Comparison of ENCODE assay signal across 28 cellular contexts in genomic region chr20:63447345-63447744, GRCh38. TPM values are rescaled to one million over a fixed set of nuclear protein-coding genes. Genes with fewer than 3 reads are reported as not detected.
DNase-seq lines count a peak whose midpoint lies in the region; ATAC-seq and TF ChIP-seq lines count a peak whose summit lies in the region.
"Had no signal": no experiment of that assay in that cellular context is flagged by ENCODE, and none has a peak within 500 bp of the region (broad histone marks: within the 10 kb centered on the region; RNA-seq: fewer than 3 reads in every experiment).

No MANE protein-coding gene starts in this region.

- ATAC-seq in GM18511 (IDR thresholded peaks at IDR 0.05; ENCODE audit: unreplicated experiment): no peak
- no peak for ATAC-seq in naive thymus-derived CD8-positive, alpha-beta T cell
- ATAC-seq: K562, Right ventricle myocardium inferior, SK-N-SH treated with all-trans-retinoic acid at 6 μM for 48 hours had no signal

- H3K36me3 ChIP-seq in NT2/D1 (ENCODE audit: insufficient read depth, insufficient read length, low read length) (peaks cover 3% of the 10 kb centered on the region), neural progenitor cell (no peaks in the 10 kb centered on the region)
- H3K36me3 ChIP-seq: SJCRH30 had no signal

- peaks cover 57% of the 10 kb centered on the region for H4K20me1 ChIP-seq in neural progenitor cell (ENCODE audit: low read depth)

- H3K4me3 Mint-ChIP-seq in endothelial cell (ENCODE audit: unreplicated experiment) (peak overlapping the region; percentile 4), neural progenitor cell (peak overlapping the region; percentile 64)
- H3K4me3 Mint-ChIP-seq in naive thymus-derived CD8-positive, alpha-beta T cell: no peak overlapping the region

- H3K9ac ChIP-seq in NT2/D1 (ENCODE audit: insufficient read length, low read depth) (peak overlapping the region; percentile 24), neural progenitor cell (no peak overlapping the region)
- H3K9ac ChIP-seq: GM23248 had no signal

- intact Hi-C loops in posterior cingulate gyrus (cut with DNase I): no loop called here

- H3K36me3 Mint-ChIP-seq in endothelial cell (ENCODE audit: low read depth, unreplicated experiment): peaks cover 7% of the 10 kb centered on the region
- peaks cover 15% of the 10 kb centered on the region for H3K36me3 Mint-ChIP-seq in neural progenitor cell
- no peaks in the 10 kb centered on the region for H3K36me3 Mint-ChIP-seq in naive thymus-derived CD8-positive, alpha-beta T cell

- DNase-seq in GM12865 (ENCODE audit: low read depth) (no peak), NT2/D1 (ENCODE audit: low read depth, low spot score) (no peak), endothelial cell (ENCODE audit: low spot score) (no peak), neural progenitor cell (ENCODE audit: low spot score) (no peak), NCI-H510A treated with DMSO at 0.1 percent for 48 hours (lab: John Stamatoyannopoulos, UW) (no peak), posterior cingulate gyrus (no peak)
- no peak for DNase-seq in naive thymus-derived CD8-positive, alpha-beta T cell
- DNase-seq: AML-193; Calu3; DMS79 treated with DMSO at 0.1 percent for 48 hours; GM23248; HCEC 1CT; Kasumi-1; NCI-H1092 treated with DMSO at 0.1 percent for 48 hours; NCI-H1436 treated with DMSO at 0.1 percent for 48 hours; NCI-H187 treated with DMSO at 0.1 percent for 48 hours; NCI-H524 treated with DMSO at 0.1 percent for 48 hours; NCI-H774; NK-92 treated with Interleukin-12 subunit alpha and Interleukin-12 subunit beta, amount 100 ng/mL, for 24 hours; PC-9; SJCRH30 had no signal

- no peaks in the 10 kb centered on the region for H3K9me3 Mint-ChIP-seq in endothelial cell (ENCODE audit: unreplicated experiment)
- peaks cover 11% of the 10 kb centered on the region for H3K9me3 Mint-ChIP-seq in neural progenitor cell
- peaks cover 0 to 13% (median 0%) of the 10 kb centered on the region in 9 donors for H3K9me3 Mint-ChIP-seq in naive thymus-derived CD8-positive, alpha-beta T cell

- peaks cover 34% of the 10 kb centered on the region for H3K79me2 ChIP-seq in neural progenitor cell (ENCODE audit: low read depth)

- H3K27me3 Mint-ChIP-seq in endothelial cell (ENCODE audit: unreplicated experiment): no peaks in the 10 kb centered on the region
- peaks cover 10% of the 10 kb centered on the region for H3K27me3 Mint-ChIP-seq in neural progenitor cell (ENCODE audit: insufficient read depth, low read depth)
- peaks cover 3 to 22% (median 6%) of the 10 kb centered on the region in 5 donors for H3K27me3 Mint-ChIP-seq in naive thymus-derived CD8-positive, alpha-beta T cell

- peaks cover 23% of the 10 kb centered on the region for H3K4me1 ChIP-seq in NT2/D1 (ENCODE audit: insufficient read depth, insufficient read length)
- H3K4me1 ChIP-seq in neural progenitor cell: no peaks in the 10 kb centered on the region
- H3K4me1 ChIP-seq: SJCRH30 had no signal

- H3K4me1 Mint-ChIP-seq in endothelial cell (ENCODE audit: unreplicated experiment): no peaks in the 10 kb centered on the region
- H3K4me1 Mint-ChIP-seq in neural progenitor cell: peaks cover 36% of the 10 kb centered on the region
- peaks cover 0 to 6% (median 3%) of the 10 kb centered on the region in 4 donors for H3K4me1 Mint-ChIP-seq in naive thymus-derived CD8-positive, alpha-beta T cell

- no peaks in the 10 kb centered on the region for H3F3A ChIP-seq in neural progenitor cell (ENCODE audit: low read depth)

- H3K4me3 ChIP-seq in GM12865 (ENCODE audit: low read depth, low read length) (peak overlapping the region; percentile 13; the same call in 1 of the 2 replicates), NT2/D1 (ENCODE audit: insufficient read length, low read depth) (no peak overlapping the region), neural progenitor cell (no peak overlapping the region)
- H3K4me3 ChIP-seq: GM23248, K562, PC-9, SJCRH30 had no signal

- H3K27me3 ChIP-seq in NT2/D1 (ENCODE audit: insufficient read depth, insufficient read length): no peaks in the 10 kb centered on the region
- H3K27me3 ChIP-seq in neural progenitor cell: no peaks in the 10 kb centered on the region

- H2AFZ ChIP-seq in neural progenitor cell (replicated peaks): no peak overlapping the region
- H2AFZ ChIP-seq: GM23248, PC-9 had no signal

- no peak overlapping the region for H3K27ac ChIP-seq in neural progenitor cell
- H3K27ac ChIP-seq: C4-2B, GM23248, PC-9, SJCRH30 had no signal

- H3K27ac Mint-ChIP-seq in endothelial cell (ENCODE audit: unreplicated experiment): no peak overlapping the region
- peak overlapping the region; percentile 10 for H3K27ac Mint-ChIP-seq in neural progenitor cell
- peak overlapping the region in 2 of 10 donors; percentile 38 to 66 for H3K27ac Mint-ChIP-seq in naive thymus-derived CD8-positive, alpha-beta T cell

- no peaks in the 10 kb centered on the region; the same call in 1 of the 2 replicates for H3K9me3 ChIP-seq in NT2/D1 (ENCODE audit: insufficient read depth, low read length)
- H3K9me3 ChIP-seq in neural progenitor cell (ENCODE audit: low read depth): no peaks in the 10 kb centered on the region
- H3K9me3 ChIP-seq: SJCRH30 had no signal

- H3K4me2 ChIP-seq in neural progenitor cell: no peak overlapping the region
- H3K4me2 ChIP-seq: PC-9 had no signal

- TF ChIP-seq CTCF in GM12865 (IDR thresholded peaks at IDR 0.05; ENCODE audit: insufficient read depth, low read depth, low read length, missing control alignments) (no peak), endothelial cell (IDR thresholded peaks at IDR 0.05; ENCODE audit: unreplicated experiment) (no peak), neural progenitor cell (IDR thresholded peaks at IDR 0.05) (no peak)

- POLR2A ChIA-PET in naive thymus-derived CD8-positive, alpha-beta T cell (lab: Charles Lee): no interaction called here

RNA-seq across cellular contexts. Expression of gene KCNQ2, which starts 25.1 kb away (rescaled TPM):
- 3.2 TPM for total RNA-seq in endothelial cell (ENCODE audit: unreplicated experiment)
- 39.5 and 106 TPM in 2 replicates for total RNA-seq in neural progenitor cell (ENCODE audit: low replicate concordance)
- under 1 TPM; 0.30 to 0.49 TPM for total RNA-seq in naive thymus-derived CD8-positive, alpha-beta T cell
- polyA plus RNA-seq in naive thymus-derived CD8-positive, alpha-beta T cell: not detected
- total RNA-seq: GM23248, M059J, PC-9, SJCRH30 had no signal
- polyA plus RNA-seq: AG04450 had no signal

RNA-seq across cellular contexts. Expression of gene EEF1A2, which starts 51.5 kb away (rescaled TPM):
- total RNA-seq in endothelial cell (ENCODE audit: unreplicated experiment) (0.31 TPM), neural progenitor cell (ENCODE audit: low replicate concordance) (0.54 and 1.5 TPM in 2 replicates)
- total RNA-seq in naive thymus-derived CD8-positive, alpha-beta T cell: under 1 TPM; 0.16 to 0.18 TPM
- not detected for polyA plus RNA-seq in naive thymus-derived CD8-positive, alpha-beta T cell
- polyA plus RNA-seq: GM23248 had no signal

Comparison
In these comparisons a context has a peak if more than half of its experiments do, and no peak if none do; other contexts are left out.
1. H3K4me3 Mint-ChIP-seq: peak in endothelial cell (single experiment) and neural progenitor cell (single experiment); none in naive thymus-derived CD8-positive, alpha-beta T cell (0 of 10).